ENCODE assay signal across 9 cellular contexts in genomic region chr9:104993291-104993963, GRCh38.
DNase-seq lines count a peak whose midpoint lies in the region; ATAC-seq lines count a peak whose summit lies in the region.
"Had no signal": no experiment of that assay in that cellular context is flagged by ENCODE, and none has a peak within 500 bp of the region (broad histone marks: within the 10 kb centered on the region; RNA-seq: fewer than 3 reads in every experiment).

No MANE protein-coding gene starts in this region.

- no peak for ATAC-seq in GM21423 (IDR thresholded peaks at IDR 0.05; ENCODE audit: unreplicated experiment)

- CTCF ChIA-PET in activated CD4-positive, alpha-beta memory T cell treated with anti-CD3 and anti-CD28 coated beads for 36 hours (lab: Charles Lee), result no interaction called here
- CTCF ChIA-PET in activated CD4-positive, alpha-beta memory T cell treated with anti-CD3 and anti-CD28 coated beads, Interleukin-2, amount 10 ng/mL, durations not matched to agents 7 days and 5 days (lab: Charles Lee), result interaction anchor here (1.4 to 1.5 kb wide), 2 partner anchors 8 to 67 kb away, joined by 3 to 6 read pairs; no protein-coding TSS in a partner anchor

- no peak overlapping the region for H3K4me3 Mint-ChIP-seq in activated CD4-positive, alpha-beta memory T cell treated with anti-CD3 and anti-CD28 coated beads for 36 hours
- H3K4me3 Mint-ChIP-seq in activated CD4-positive, alpha-beta memory T cell treated with anti-CD3 and anti-CD28 coated beads, Interleukin-2, amount 10 ng/mL, durations not matched to agents 7 days and 5 days, result no peak overlapping the region

- H3K9me3 Mint-ChIP-seq in activated CD4-positive, alpha-beta memory T cell treated with anti-CD3 and anti-CD28 coated beads for 36 hours, result no peaks in the 10 kb centered on the region
- no peaks in the 10 kb centered on the region for H3K9me3 Mint-ChIP-seq in activated CD4-positive, alpha-beta memory T cell treated with anti-CD3 and anti-CD28 coated beads, Interleukin-2, amount 10 ng/mL, durations not matched to agents 7 days and 5 days

- peak overlapping the region; percentile 60 to 81 (median 76) for H3K9ac ChIP-seq in skeletal muscle tissue (ENCODE audit: low read depth in 1 of 3, low read length in 3 of 3)

- peaks cover 31% of the 10 kb centered on the region for H3K4me1 Mint-ChIP-seq in activated CD4-positive, alpha-beta memory T cell treated with anti-CD3 and anti-CD28 coated beads for 36 hours (ENCODE audit: low read depth)
- peaks cover 32% of the 10 kb centered on the region for H3K4me1 Mint-ChIP-seq in activated CD4-positive, alpha-beta memory T cell treated with anti-CD3 and anti-CD28 coated beads, Interleukin-2, amount 10 ng/mL, durations not matched to agents 7 days and 5 days

- peak overlapping the region; percentile 28 to 46 (median 37) for H3K4me3 ChIP-seq in skeletal muscle tissue (ENCODE audit: low read length in 3 of 3)

- H3K27me3 Mint-ChIP-seq in activated CD4-positive, alpha-beta memory T cell treated with anti-CD3 and anti-CD28 coated beads for 36 hours, result peaks cover 21% of the 10 kb centered on the region
- H3K27me3 Mint-ChIP-seq in activated CD4-positive, alpha-beta memory T cell treated with anti-CD3 and anti-CD28 coated beads, Interleukin-2, amount 10 ng/mL, durations not matched to agents 7 days and 5 days, result peaks cover 39% of the 10 kb centered on the region

- H3K36me3 Mint-ChIP-seq in activated CD4-positive, alpha-beta memory T cell treated with anti-CD3 and anti-CD28 coated beads for 36 hours, result no peaks in the 10 kb centered on the region
- no peaks in the 10 kb centered on the region for H3K36me3 Mint-ChIP-seq in activated CD4-positive, alpha-beta memory T cell treated with anti-CD3 and anti-CD28 coated beads, Interleukin-2, amount 10 ng/mL, durations not matched to agents 7 days and 5 days (ENCODE audit: low read depth)

- no peaks in the 10 kb centered on the region for H3K27me3 ChIP-seq in skeletal muscle tissue (ENCODE audit: control insufficient read depth in 3 of 3, insufficient read depth in 3 of 3, low read length in 3 of 3)

- no peak overlapping the region for H3K27ac Mint-ChIP-seq in activated CD4-positive, alpha-beta memory T cell treated with anti-CD3 and anti-CD28 coated beads for 36 hours
- H3K27ac Mint-ChIP-seq in activated CD4-positive, alpha-beta memory T cell treated with anti-CD3 and anti-CD28 coated beads, Interleukin-2, amount 10 ng/mL, durations not matched to agents 7 days and 5 days, result no peak overlapping the region

- POLR2A ChIA-PET in activated CD4-positive, alpha-beta memory T cell treated with anti-CD3 and anti-CD28 coated beads for 36 hours (lab: Charles Lee), result interaction anchor here (0.6 to 1.9 kb wide), 2 partner anchors 66 to 130 kb away, joined by 3 to 5 read pairs; partner anchors contain the start of gene ABCA1
- POLR2A ChIA-PET in activated CD4-positive, alpha-beta memory T cell treated with anti-CD3 and anti-CD28 coated beads, Interleukin-2, amount 10 ng/mL, durations not matched to agents 7 days and 5 days (lab: Charles Lee), result interaction anchor here (0.9 to 1.0 kb wide), 2 partner anchors 15 to 32 kb away, joined by 3 read pairs; no protein-coding TSS in a partner anchor

- H3K9me3 ChIP-seq in skeletal muscle tissue (ENCODE audit: control insufficient read depth in 3 of 3, low read length in 3 of 3), result no peaks in the 10 kb centered on the region

- intact Hi-C loops in activated CD4-positive, alpha-beta memory T cell treated with anti-CD3 and anti-CD28 coated beads for 36 hours (cut with micrococcal nuclease), result loop anchor here (5.0 to 10.0 kb wide), 4 partner anchors 129 to 899 kb away; partner anchors contain the start of genes NIPSNAP3A and SMC2

- peak; percentile 33 for DNase-seq in activated CD4-positive, alpha-beta memory T cell treated with anti-CD3 and anti-CD28 coated beads for 36 hours
- DNase-seq in activated CD4-positive, alpha-beta memory T cell treated with anti-CD3 and anti-CD28 coated beads, Interleukin-2, amount 10 ng/mL, durations not matched to agents 7 days and 5 days, result no peak
- DNase-seq in caudate nucleus (lab: John Stamatoyannopoulos, UW) (peak in 55 of 61 donors; percentile 5 to 88 (median 51)), islet precursor cell (peak; percentile 93), NCI-H128 (lab: John Stamatoyannopoulos, UW; ENCODE audit: unreplicated experiment) (no peak), DMS153 treated with DMSO at 0.1 percent for 48 hours (lab: John Stamatoyannopoulos, UW; ENCODE audit: unreplicated experiment) (no peak)
- DNase-seq: DND-41 had no signal

- peaks cover 34 to 37% (median 35%) of the 10 kb centered on the region in 3 donors for H3K4me1 ChIP-seq in skeletal muscle tissue (ENCODE audit: control insufficient read depth in 3 of 3, insufficient read depth in 3 of 3, low read length in 3 of 3)

- peak overlapping the region; percentile 99 for H3K27ac ChIP-seq in caudate nucleus (ENCODE audit: low read depth, low read length)
- H3K27ac ChIP-seq in skeletal muscle tissue (ENCODE audit: low read depth, low read length), result peak overlapping the region; percentile 100

- H3K36me3 ChIP-seq in skeletal muscle tissue (ENCODE audit: control insufficient read depth in 3 of 3, insufficient read depth in 3 of 3, low read length in 3 of 3), result no peaks in the 10 kb centered on the region

Comparison
In these comparisons a context has a peak if more than half of its experiments do, and no peak if none do; other contexts are left out.
1. DNase-seq: peak in activated CD4-positive, alpha-beta memory T cell treated with anti-CD3 and anti-CD28 coated beads for 36 hours (single experiment), caudate nucleus (55 of 61) and islet precursor cell (single experiment); none in activated CD4-positive, alpha-beta memory T cell treated with anti-CD3 and anti-CD28 coated beads, Interleukin-2, amount 10 ng/mL, durations not matched to agents 7 days and 5 days (single experiment), NCI-H128 (single experiment) and DMS153 treated with DMSO at 0.1 percent for 48 hours (single experiment).